10 cellular contexts compared by ENCODE assay signal in genomic region chr5:141767671-141768070, GRCh38.
"Had no signal": no experiment of that assay in that cellular context is flagged by ENCODE, and none has a peak within 500 bp of the region (broad histone marks: within the 10 kb centered on the region; RNA-seq: fewer than 3 reads in every experiment).

No MANE protein-coding gene starts in this region.

- H3K4me2 ChIP-seq: GM23338 had no signal

- DNase-seq: H9, HFFc6, IMR-90, KG1 had no signal

- H2AFZ ChIP-seq: GM23338 had no signal

- H3K4me3 ChIP-seq: GM23338, K562 had no signal

- ATAC-seq: GM23338, HCT116, K562 had no signal

- FAIRE-seq: H1, H54, HTR-8/SVneo, K562 had no signal
